Comparison of ENCODE assay signal across 32 cellular contexts in genomic region chr1:184669400-184669799, GRCh38.
"Had no signal": no experiment of that assay in that cellular context is flagged by ENCODE, and none has a peak within 500 bp of the region (broad histone marks: within the 10 kb centered on the region; RNA-seq: fewer than 3 reads in every experiment).

No MANE protein-coding gene starts in this region.

- H3K27me3 Mint-ChIP-seq: brain had no signal

- H3K27me3 ChIP-seq: adrenal gland, ascending aorta, cardiac muscle cell, dorsolateral prefrontal cortex, gastroesophageal sphincter, suprapubic skin, upper lobe of right lung had no signal

- H2AFZ ChIP-seq: parathyroid adenoma had no signal

- H3K4me1 Mint-ChIP-seq: activated naive CD8-positive, alpha-beta T cell treated with anti-CD3 and anti-CD28 coated beads for 36 hours; naive B cell had no signal

- DNase-seq: activated CD4-positive, alpha-beta T cell treated with anti-CD3 and anti-CD28 coated beads for 4 hours; activated CD4-positive, alpha-beta T cell treated with anti-CD3 and anti-CD28 coated beads, Interleukin-2, amount 50 U/mL, for 4 hours; activated effector memory CD4-positive, alpha-beta T cell treated with anti-CD3 and anti-CD28 coated beads, Interleukin-2, amount 50 U/mL, for 16 hours; activated naive CD4-positive, alpha-beta T cell treated with anti-CD3 and anti-CD28 coated beads for 36 hours; activated naive CD8-positive, alpha-beta T cell treated with anti-CD3 and anti-CD28 coated beads for 36 hours; activated T-cell treated with anti-CD3 and anti-CD28 coated beads for 4 hours; adrenal gland; cerebellar nuclear complex; dorsolateral prefrontal cortex; effector memory CD8-positive, alpha-beta T cell; hippocampal formation; immature natural killer cell; kidney; left colon; mammary epithelial cell; naive B cell; occipital lobe; right cardiac atrium; stimulated activated CD4-positive, alpha-beta T cell treated with anti-CD3 and anti-CD28 coated beads, Interleukin-15, amount 100 ng/mL, for 24 hours; stimulated activated CD4-positive, alpha-beta T cell treated with anti-CD3 and anti-CD28 coated beads, Interleukin-2, amount 100 ng/mL, for 24 hours; stimulated activated naive CD4-positive, alpha-beta T cell; tibial artery; upper lobe of right lung had no signal

- H3K9ac ChIP-seq: parathyroid adenoma had no signal

- H3K4me3 Mint-ChIP-seq: activated naive CD4-positive, alpha-beta T cell treated with anti-CD3 and anti-CD28 coated beads for 36 hours; activated naive CD8-positive, alpha-beta T cell treated with anti-CD3 and anti-CD28 coated beads for 36 hours; effector memory CD8-positive, alpha-beta T cell; immature natural killer cell; mesothelial cell of epicardium; naive B cell; T-helper 2 cell treated with Interferon-gamma antibody and Interleukin-4, amounts not matched to agents 5 μg/mL and 100 μg/mL, for 36 hours had no signal

- H3K4me3 ChIP-seq: adrenal gland, ascending aorta, cardiac muscle cell, coronary artery, gastroesophageal sphincter, suprapubic skin, tibial artery, upper lobe of right lung had no signal

- H3K4me1 ChIP-seq: ascending aorta, parathyroid adenoma, upper lobe of right lung had no signal

- H3K9me3 Mint-ChIP-seq: activated naive CD4-positive, alpha-beta T cell treated with anti-CD3 and anti-CD28 coated beads for 36 hours; activated naive CD8-positive, alpha-beta T cell treated with anti-CD3 and anti-CD28 coated beads for 36 hours; brain; effector memory CD8-positive, alpha-beta T cell; immature natural killer cell; naive B cell; T-helper 2 cell treated with Interferon-gamma antibody and Interleukin-4, amounts not matched to agents 5 μg/mL and 100 μg/mL, for 36 hours had no signal

- H3K27ac Mint-ChIP-seq: activated naive CD4-positive, alpha-beta T cell treated with anti-CD3 and anti-CD28 coated beads for 36 hours; activated naive CD8-positive, alpha-beta T cell treated with anti-CD3 and anti-CD28 coated beads for 36 hours; effector memory CD8-positive, alpha-beta T cell; immature natural killer cell; mesothelial cell of epicardium; naive B cell; T-helper 2 cell treated with Interferon-gamma antibody and Interleukin-4, amounts not matched to agents 5 μg/mL and 100 μg/mL, for 36 hours had no signal

- H3K36me3 ChIP-seq: adrenal gland, ascending aorta, cardiac muscle cell, gastroesophageal sphincter, suprapubic skin, tibial artery, upper lobe of right lung had no signal

- ATAC-seq: effector memory CD8-positive, alpha-beta T cell; gastroesophageal sphincter; left colon; right cardiac atrium; upper lobe of right lung had no signal

- H3K9me3 ChIP-seq: adrenal gland, ascending aorta, gastroesophageal sphincter, suprapubic skin, tibial artery, upper lobe of right lung had no signal

- H3K36me3 Mint-ChIP-seq: activated naive CD8-positive, alpha-beta T cell treated with anti-CD3 and anti-CD28 coated beads for 36 hours; brain; immature natural killer cell; mesothelial cell of epicardium; naive B cell had no signal

- H3K27ac ChIP-seq: adrenal gland, ascending aorta, cardiac muscle cell, coronary artery, gastroesophageal sphincter, parathyroid adenoma, suprapubic skin, tibial artery, upper lobe of right lung had no signal

- H3K79me2 ChIP-seq: parathyroid adenoma had no signal
